ENCODE assay signal across 18 cellular contexts in genomic region chr7:67671006-67671405, GRCh38.
DNase-seq lines count a peak whose midpoint lies in the region; ATAC-seq and TF ChIP-seq lines count a peak whose summit lies in the region.
"Had no signal": no experiment of that assay in that cellular context is flagged by ENCODE, and none has a peak within 500 bp of the region (broad histone marks: within the 10 kb centered on the region; RNA-seq: fewer than 3 reads in every experiment).

No MANE protein-coding gene starts in this region.

- TF ChIP-seq POLR2A in erythroblast (IDR thresholded peaks at IDR 0.05; ENCODE audit: low read length): no peak

- no peak for ATAC-seq in HG02840 (IDR thresholded peaks at IDR 0.05; ENCODE audit: low FRiP score, unreplicated experiment)

- DNase-seq in NCI-H2171 treated with DMSO at 0.1 percent for 48 hours (lab: John Stamatoyannopoulos, UW) (peak; percentile 21), NCI-H2171 (lab: John Stamatoyannopoulos, UW) (no peak), M059J (ENCODE audit: low read depth) (peak; percentile 94), foreskin melanocyte (peak; percentile 82), NCI-H510A (lab: John Stamatoyannopoulos, UW) (no peak), erythroblast (lab: John Stamatoyannopoulos, UW) (no peak)
- DNase-seq in activated T-cell treated with anti-CD3 and anti-CD28 coated beads, Interleukin-2, amount 50 U/mL, for 48 hours: no peak
- DNase-seq: 8988T; ACHN; AML-193; Caco-2; CD4-positive, alpha-beta T cell; DMS153; DMS79; GF-D8; GOT3; H9 had no signal

Comparison
In these comparisons a context has a peak if more than half of its experiments do, and no peak if none do; other contexts are left out.
1. DNase-seq: peak in NCI-H2171 treated with DMSO at 0.1 percent for 48 hours (single experiment), M059J (single experiment) and foreskin melanocyte (single experiment); none in NCI-H2171 (single experiment), NCI-H510A (single experiment), erythroblast (0 of 2) and activated T-cell treated with anti-CD3 and anti-CD28 coated beads, Interleukin-2, amount 50 U/mL, for 48 hours (0 of 2).